18 cellular contexts compared by ENCODE assay signal in genomic region chr7:20190588-20190987, GRCh38. TPM values are rescaled to one million over a fixed set of nuclear protein-coding genes. Genes with fewer than 3 reads are reported as not detected.
"Had no signal": no experiment of that assay in that cellular context is flagged by ENCODE, and none has a peak within 500 bp of the region (broad histone marks: within the 10 kb centered on the region; RNA-seq: fewer than 3 reads in every experiment).

No MANE protein-coding gene starts in this region.

- H3K36me3 Mint-ChIP-seq: activated naive CD4-positive, alpha-beta T cell treated with anti-CD3 and anti-CD28 coated beads, Interleukin-2, amount 50 U/mL, for 72 hours had no signal

- H3K4me1 Mint-ChIP-seq: brain; central memory CD8-positive, alpha-beta T cell; T-helper 17 cell had no signal

- H3K4me3 Mint-ChIP-seq: brain; central memory CD8-positive, alpha-beta T cell; naive thymus-derived CD8-positive, alpha-beta T cell; T-helper 17 cell had no signal

- ATAC-seq: activated naive CD4-positive, alpha-beta T cell treated with anti-CD3 and anti-CD28 coated beads, Interleukin-2, amount 50 U/mL, for 72 hours; gastroesophageal sphincter; naive thymus-derived CD8-positive, alpha-beta T cell; psoas muscle; right lobe of liver; T-helper 17 cell had no signal

- DNase-seq: activated CD4-positive, alpha-beta T cell treated with anti-CD3 and anti-CD28 coated beads, Interleukin-2, amount 50 U/mL, for 1 hour; activated CD4-positive, CD25-positive, alpha-beta regulatory T cell; activated T-cell treated with anti-CD3 and anti-CD28 coated beads, Interleukin-2, amount 50 U/mL, for 1 hour; amniotic stem cell; cortex of kidney; effector CD8-positive, alpha-beta T cell; lower lobe of right lung; naive thymus-derived CD8-positive, alpha-beta T cell; psoas muscle; right lobe of liver; stimulated activated CD4-positive, alpha-beta T cell treated with anti-CD3 and anti-CD28 coated beads, Interleukin-2, amount 100 ng/mL, for 24 hours; stimulated activated naive CD4-positive, alpha-beta T cell treated with Interleukin-2 at 50 U/mL for 16 hours; T-helper 17 cell; upper lobe of left lung had no signal

- H3K9me3 ChIP-seq: lower lobe of right lung, psoas muscle, right lobe of liver had no signal

- H3K4me3 ChIP-seq: gastroesophageal sphincter, lower lobe of right lung, psoas muscle, right lobe of liver, upper lobe of left lung had no signal

- H3K27ac ChIP-seq: gastroesophageal sphincter, lower lobe of right lung, psoas muscle, right lobe of liver, upper lobe of left lung had no signal

- H3K27ac Mint-ChIP-seq: activated naive CD4-positive, alpha-beta T cell treated with anti-CD3 and anti-CD28 coated beads, Interleukin-2, amount 50 U/mL, for 72 hours; naive thymus-derived CD8-positive, alpha-beta T cell; T-helper 17 cell had no signal

- H3K27me3 Mint-ChIP-seq: central memory CD8-positive, alpha-beta T cell; naive thymus-derived CD8-positive, alpha-beta T cell; T-helper 17 cell had no signal

- H3K36me3 ChIP-seq: gastroesophageal sphincter, lower lobe of right lung, right lobe of liver, upper lobe of left lung had no signal

- H3K27me3 ChIP-seq: gastroesophageal sphincter, right lobe of liver, upper lobe of left lung had no signal

- H3K4me1 ChIP-seq: psoas muscle, right lobe of liver, upper lobe of left lung had no signal

RNA-seq across cellular contexts. Expression of gene MACC1, which starts 26.6 kb away (rescaled TPM):
- total RNA-seq: activated naive CD4-positive, alpha-beta T cell treated with anti-CD3 and anti-CD28 coated beads, Interleukin-2, amount 50 U/mL, for 72 hours had no signal
- polyA plus RNA-seq: naive thymus-derived CD8-positive, alpha-beta T cell had no signal
